ENCODE assay signal across 30 cellular contexts in genomic region chr22:47142427-47143046, GRCh38.
"Had no signal": no experiment of that assay in that cellular context is flagged by ENCODE, and none has a peak within 500 bp of the region (broad histone marks: within the 10 kb centered on the region; RNA-seq: fewer than 3 reads in every experiment).

No MANE protein-coding gene starts in this region.

- DNase-seq: activated B cell treated with CpG ODN at 0.5 μM for 24 hours; activated CD4-positive, alpha-beta T cell treated with anti-CD3 and anti-CD28 coated beads for 48 hours; activated CD4-positive, alpha-beta T cell treated with anti-CD3 and anti-CD28 coated beads, Interleukin-2, amount 50 U/mL, for 1 hour; activated CD4-positive, alpha-beta T cell treated with anti-CD3 and anti-CD28 coated beads, Interleukin-2, amount 50 U/mL, for 48 hours; activated CD8-positive, alpha-beta memory T cell treated with anti-CD3 and anti-CD28 coated beads for 24 hours; activated CD8-positive, alpha-beta T cell treated with anti-CD3 and anti-CD28 coated beads for 36 hours; activated effector memory CD4-positive, alpha-beta T cell treated with Interleukin-2 at 50 U/mL for 16 hours; activated gamma-delta T cell treated with Interleukin-2 at 50 U/mL for 16 hours; activated naive CD4-positive, alpha-beta T cell treated with anti-CD3 and anti-CD28 coated beads, Interleukin-2, amount 50 U/mL, for 16 hours; activated naive CD4-positive, alpha-beta T cell treated with Interleukin-2 at 50 U/mL for 16 hours; activated T-cell treated with anti-CD3 and anti-CD28 coated beads, Interleukin-2, amount 50 U/mL, for 4 hours; amniotic stem cell; anterior cingulate cortex; central memory CD4-positive, alpha-beta T cell; cerebellar nuclear complex; colonic mucosa; effector CD8-positive, alpha-beta T cell; foreskin keratinocyte; gastrocnemius medialis; glutamatergic neuron; T-helper 1 cell; T-helper 17 cell; T1000; WERI-Rb-1 had no signal

- H3K4me1 Mint-ChIP-seq: activated B cell treated with CpG ODN at 0.5 μM for 24 hours; activated T-helper 17 cell treated with anti-CD3 and anti-CD28 coated beads, Interleukin-2, amount 50 U/mL, for 72 hours had no signal

- ATAC-seq: activated CD4-positive, CD25-positive, alpha-beta regulatory T cell treated with anti-CD3 and anti-CD28 coated beads, Interleukin-2, amount 50 U/mL, for 24 hours; activated CD8-positive, alpha-beta T cell treated with anti-CD3 and anti-CD28 coated beads for 36 hours; activated T-cell treated with anti-CD3 and anti-CD28 coated beads, Interleukin-2, amount 50 U/mL, for 4 hours; activated T-helper 17 cell treated with anti-CD3 and anti-CD28 coated beads, Interleukin-2, amount 50 U/mL, for 72 hours; foreskin keratinocyte; gastrocnemius medialis; T-helper 17 cell had no signal

- H3K27me3 Mint-ChIP-seq: activated B cell treated with CpG ODN at 0.5 μM for 24 hours; activated CD8-positive, alpha-beta T cell treated with anti-CD3 and anti-CD28 coated beads for 36 hours; activated naive CD8-positive, alpha-beta T cell; activated T-helper 17 cell treated with anti-CD3 and anti-CD28 coated beads, Interleukin-2, amount 50 U/mL, for 72 hours; T-helper 17 cell had no signal

- H3K9me3 ChIP-seq: colonic mucosa, gastrocnemius medialis had no signal

- H3K27me3 ChIP-seq: cardiac muscle cell, colonic mucosa, foreskin keratinocyte, gastrocnemius medialis had no signal

- H3K4me3 ChIP-seq: cardiac muscle cell, colonic mucosa, gastrocnemius medialis had no signal

- H3K9me3 Mint-ChIP-seq: activated B cell treated with CpG ODN at 0.5 μM for 24 hours; activated CD8-positive, alpha-beta T cell treated with anti-CD3 and anti-CD28 coated beads for 36 hours; activated T-cell treated with anti-CD3 and anti-CD28 coated beads, Interleukin-2, amount 50 U/mL, for 4 hours; activated T-helper 17 cell treated with anti-CD3 and anti-CD28 coated beads, Interleukin-2, amount 50 U/mL, for 72 hours; T-helper 2 cell treated with Interferon-gamma antibody and Interleukin-4, amounts not matched to agents 5 μg/mL and 100 μg/mL, for 36 hours had no signal

- H3K4me1 ChIP-seq: colonic mucosa, foreskin keratinocyte had no signal

- H3K27ac Mint-ChIP-seq: activated B cell treated with CpG ODN at 0.5 μM for 24 hours; activated CD8-positive, alpha-beta T cell treated with anti-CD3 and anti-CD28 coated beads for 36 hours; activated naive CD8-positive, alpha-beta T cell; activated T-helper 17 cell treated with anti-CD3 and anti-CD28 coated beads, Interleukin-2, amount 50 U/mL, for 72 hours; T-helper 17 cell; T-helper 2 cell treated with Interferon-gamma antibody and Interleukin-4, amounts not matched to agents 5 μg/mL and 100 μg/mL, for 36 hours had no signal

- H3K27ac ChIP-seq: cardiac muscle cell, colonic mucosa, epithelial cell of prostate, foreskin keratinocyte, gastrocnemius medialis, WERI-Rb-1 had no signal

- H3K4me3 Mint-ChIP-seq: activated B cell treated with CpG ODN at 0.5 μM for 24 hours; activated CD8-positive, alpha-beta T cell treated with anti-CD3 and anti-CD28 coated beads for 36 hours; activated naive CD8-positive, alpha-beta T cell; activated T-cell treated with anti-CD3 and anti-CD28 coated beads, Interleukin-2, amount 50 U/mL, for 4 hours; activated T-helper 17 cell treated with anti-CD3 and anti-CD28 coated beads, Interleukin-2, amount 50 U/mL, for 72 hours; T-helper 17 cell; T-helper 2 cell treated with Interferon-gamma antibody and Interleukin-4, amounts not matched to agents 5 μg/mL and 100 μg/mL, for 36 hours had no signal

- H3K36me3 ChIP-seq: cardiac muscle cell, colonic mucosa, gastrocnemius medialis, WERI-Rb-1 had no signal
